In genomic region chr20:9054176-9054575, GRCh38 we compare ENCODE assay signal across 1 cellular context.
TF ChIP-seq lines count a peak whose summit lies in the region.

No MANE protein-coding gene starts in this region.

TF ChIP-seq in SK-N-SH, 30 proteins besides CTCF, POLR2A, EP300 and RAD21 (continued from another document):
- TF ChIP-seq ZBTB33 (IDR thresholded peaks at IDR 0.05; ENCODE audit: borderline replicate concordance, low read depth) (no peak), FOXJ3 (CRISPR knock-in tag; IDR thresholded peaks at IDR 0.05) (no peak), JUND (IDR thresholded peaks at IDR 0.05) (peak; percentile 27), NFIC (IDR thresholded peaks at IDR 0.05; ENCODE audit: borderline replicate concordance) (peak; percentile 32; the same call in 1 of the 2 replicates), NRF1 (IDR thresholded peaks at IDR 0.05; ENCODE audit: low read depth, low read length) (no peak), TEAD4 (IDR thresholded peaks at IDR 0.05; ENCODE audit: borderline replicate concordance, insufficient read depth) (no peak), POLR2AphosphoS5 (IDR thresholded peaks at IDR 0.05; ENCODE audit: low read depth, low read length) (no peak), RXRA (IDR thresholded peaks at IDR 0.05; ENCODE audit: borderline replicate concordance, low read depth) (no peak), RCOR1 (IDR thresholded peaks at IDR 0.05; ENCODE audit: low read length) (no peak), ELF1 (IDR thresholded peaks at IDR 0.05) (no peak), USF2 (IDR thresholded peaks at IDR 0.05; ENCODE audit: borderline replicate concordance, low read depth, low read length) (no peak)
